9 cellular contexts compared by ENCODE assay signal in the genomic region with DNA sequence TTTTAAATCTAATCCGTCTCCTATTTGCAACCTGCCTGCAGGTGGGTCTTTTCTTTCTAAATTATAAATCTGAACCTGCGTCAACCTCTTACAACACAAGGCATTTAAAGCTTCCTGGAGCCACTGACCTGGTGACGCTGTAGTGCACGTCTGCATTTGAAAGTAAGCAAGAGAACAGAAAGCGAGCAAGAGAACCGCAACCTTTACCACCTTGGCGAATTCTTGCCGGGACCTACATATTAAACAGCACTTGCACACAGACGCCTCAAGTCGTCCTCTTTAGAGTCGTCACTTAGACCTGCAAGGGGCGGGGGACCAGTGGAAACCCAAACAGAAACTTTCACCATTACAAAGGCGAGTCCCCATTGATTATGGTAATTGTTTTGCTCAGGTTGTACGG. TPM values are rescaled to one million over a fixed set of nuclear protein-coding genes. Genes with fewer than 3 reads are reported as not detected.
A peak's percentile ranks its signal among the peaks of the same experiment; 100 is the strongest.
DNase-seq lines count a peak whose midpoint lies in the region; ATAC-seq and TF ChIP-seq lines count a peak whose summit lies in the region.
"Had no signal": no experiment of that assay in that cellular context is flagged by ENCODE, and none has a peak within 500 bp of the region (broad histone marks: within the 10 kb centered on the region; RNA-seq: fewer than 3 reads in every experiment).

No MANE protein-coding gene starts in this region.

- peaks cover 44% of the 10 kb centered on the region for H3K27me3 Mint-ChIP-seq in activated T-helper 1 cell treated with anti-CD3 and anti-CD28 coated beads, Interleukin-12 subunit alpha, Interleukin-12 subunit beta, Interleukin-2, Interleukin-4 antibody, amounts not matched to agents 30 ng/mL and 10 ng/mL and 1 ng/mL, durations not matched to agents 14 hours and 24 hours and 36 hours (ENCODE audit: insufficient read depth)
- H3K27me3 Mint-ChIP-seq in HFFc6 (ENCODE audit: insufficient read depth): no peaks in the 10 kb centered on the region

- H3K4me1 Mint-ChIP-seq in activated T-helper 1 cell treated with anti-CD3 and anti-CD28 coated beads, Interleukin-12 subunit alpha, Interleukin-12 subunit beta, Interleukin-2, Interleukin-4 antibody, amounts not matched to agents 30 ng/mL and 10 ng/mL and 1 ng/mL, durations not matched to agents 14 hours and 24 hours and 36 hours (ENCODE audit: low read depth): peaks cover 5% of the 10 kb centered on the region
- peaks cover 20% of the 10 kb centered on the region for H3K4me1 Mint-ChIP-seq in HFFc6 (ENCODE audit: low read depth)

- H3K4me3 Mint-ChIP-seq in activated T-helper 1 cell treated with anti-CD3 and anti-CD28 coated beads, Interleukin-12 subunit alpha, Interleukin-12 subunit beta, Interleukin-2, Interleukin-4 antibody, amounts not matched to agents 30 ng/mL and 10 ng/mL and 1 ng/mL, durations not matched to agents 14 hours and 24 hours and 36 hours: peak overlapping the region; percentile 21
- H3K4me3 Mint-ChIP-seq in HFFc6: no peak overlapping the region

- no peaks in the 10 kb centered on the region for H3K9me3 Mint-ChIP-seq in activated T-helper 1 cell treated with anti-CD3 and anti-CD28 coated beads, Interleukin-12 subunit alpha, Interleukin-12 subunit beta, Interleukin-2, Interleukin-4 antibody, amounts not matched to agents 30 ng/mL and 10 ng/mL and 1 ng/mL, durations not matched to agents 14 hours and 24 hours and 36 hours
- H3K9me3 Mint-ChIP-seq in HFFc6: no peaks in the 10 kb centered on the region

- peak; percentile 11 for DNase-seq in stimulated activated CD4-positive, alpha-beta T cell treated with anti-CD3 and anti-CD28 coated beads, Interleukin-15, amount 100 ng/mL, for 24 hours
- DNase-seq in stimulated activated CD4-positive, alpha-beta T cell treated with anti-CD3 and anti-CD28 coated beads, Interleukin-4, amount 100 ng/mL, for 24 hours: no peak
- no peak for DNase-seq in activated T-helper 1 cell treated with anti-CD3 and anti-CD28 coated beads, Interleukin-12 subunit alpha, Interleukin-12 subunit beta, Interleukin-2, Interleukin-4 antibody, amounts not matched to agents 30 ng/mL and 10 ng/mL and 1 ng/mL, durations not matched to agents 14 hours and 24 hours and 36 hours (ENCODE audit: low spot score)
- DNase-seq in left lobe of liver (ENCODE audit: low spot score): no peak
- DNase-seq in HFFc6: no peak
- DNase-seq in anterior cingulate cortex (lab: John Stamatoyannopoulos, UW): no peak
- no peak for DNase-seq in HUDEP-2 (lab: John Stamatoyannopoulos, UW; ENCODE audit: unreplicated experiment in 76 of 76)

- intact Hi-C loops in activated T-helper 1 cell treated with anti-CD3 and anti-CD28 coated beads, Interleukin-12 subunit alpha, Interleukin-12 subunit beta, Interleukin-2, Interleukin-4 antibody, amounts not matched to agents 30 ng/mL and 10 ng/mL and 1 ng/mL, durations not matched to agents 14 hours and 24 hours and 36 hours (cut with micrococcal nuclease): no loop called here

- no peak for TF ChIP-seq CTCF in HFFc6 (IDR thresholded peaks at IDR 0.05)

- H3K36me3 Mint-ChIP-seq in activated T-helper 1 cell treated with anti-CD3 and anti-CD28 coated beads, Interleukin-12 subunit alpha, Interleukin-12 subunit beta, Interleukin-2, Interleukin-4 antibody, amounts not matched to agents 30 ng/mL and 10 ng/mL and 1 ng/mL, durations not matched to agents 14 hours and 24 hours and 36 hours (ENCODE audit: low read depth): no peaks in the 10 kb centered on the region
- H3K36me3 Mint-ChIP-seq in HFFc6 (ENCODE audit: low read depth): no peaks in the 10 kb centered on the region

- H3K27ac Mint-ChIP-seq in activated T-helper 1 cell treated with anti-CD3 and anti-CD28 coated beads, Interleukin-12 subunit alpha, Interleukin-12 subunit beta, Interleukin-2, Interleukin-4 antibody, amounts not matched to agents 30 ng/mL and 10 ng/mL and 1 ng/mL, durations not matched to agents 14 hours and 24 hours and 36 hours: no peak overlapping the region
- H3K27ac Mint-ChIP-seq in HFFc6: no peak overlapping the region

- peak; percentile 29 for ATAC-seq in left lobe of liver
- no peak for ATAC-seq in HG03571 (IDR thresholded peaks at IDR 0.05; ENCODE audit: unreplicated experiment)
- ATAC-seq: Panc1 had no signal

RNA-seq across cellular contexts. Expression of gene GLI3, which starts 9.5 kb away (rescaled TPM):
- not detected in 2 replicates for total RNA-seq in activated T-helper 1 cell treated with anti-CD3 and anti-CD28 coated beads, Interleukin-12 subunit alpha, Interleukin-12 subunit beta, Interleukin-2, Interleukin-4 antibody, amounts not matched to agents 30 ng/mL and 10 ng/mL and 1 ng/mL, durations not matched to agents 14 hours and 24 hours and 36 hours
- 0.88 TPM for total RNA-seq in left lobe of liver
- total RNA-seq in HFFc6 (2021; fragmentation: NEBNext Ultra II Directional; extraction: Animal tissue kit (Norgen Biotek cat#: 25700)): 10 to 100 TPM; 12.5 to 23.0 (median 21.7) TPM
